Comparison of ENCODE assay signal across 22 cellular contexts in genomic region chr15:70172124-70172523, GRCh38.
A peak's percentile ranks its signal among the peaks of the same experiment; 100 is the strongest.
DNase-seq lines count a peak whose midpoint lies in the region; ATAC-seq and TF ChIP-seq lines count a peak whose summit lies in the region.
"Had no signal": no experiment of that assay in that cellular context is flagged by ENCODE, and none has a peak within 500 bp of the region (broad histone marks: within the 10 kb centered on the region; RNA-seq: fewer than 3 reads in every experiment).

No MANE protein-coding gene starts in this region.

- intact Hi-C loops in Right ventricle myocardium superior (cut with DNase I) (no loop called here), left cardiac atrium (cut with DNase I) (no loop called here)

- H3K4me1 ChIP-seq in trophoblast cell (ENCODE audit: control insufficient read depth in 1 of 2, insufficient read depth in 2 of 2, low read length in 2 of 2): peaks cover 17 to 21% of the 10 kb centered on the region in 2 experiments
- no peaks in the 10 kb centered on the region for H3K4me1 ChIP-seq in Peyer's patch
- H3K4me1 ChIP-seq: BLaER1 treated with 17β-estradiol and CSF1 and Interleukin-3, amounts not matched to agents 10 nM and 100 nM; SJSA1 had no signal

- H3K4me3 Mint-ChIP-seq in stimulated activated memory B cell treated with anti-CD40 and anti-IgM and Interleukin-4, amounts not matched to agents 10 μg/mL and 1 μg/mL and 100 μg/mL, for 72 hours: no peak overlapping the region
- H3K4me3 Mint-ChIP-seq: CD4-positive, alpha-beta T cell had no signal

- no peak overlapping the region for H3K9ac ChIP-seq in trophoblast cell (ENCODE audit: low read length)
- H3K9ac ChIP-seq: BLaER1 treated with 17β-estradiol and CSF1 and Interleukin-3, amounts not matched to agents 10 nM and 100 nM had no signal

- no peaks in the 10 kb centered on the region for H3K27me3 Mint-ChIP-seq in stimulated activated memory B cell treated with anti-CD40 and anti-IgM and Interleukin-4, amounts not matched to agents 10 μg/mL and 1 μg/mL and 100 μg/mL, for 72 hours
- H3K27me3 Mint-ChIP-seq: CD4-positive, alpha-beta T cell had no signal

- WGBS in trophoblast cell (ENCODE audit: extremely low coverage, insufficient coverage, insufficient read length): no CpG with 5 or more reads among the region's 2 CpGs

- DNase-seq in Right ventricle myocardium superior: peak; percentile 10
- DNase-seq in left cardiac atrium: no peak
- peak; percentile 50 for DNase-seq in islet precursor cell
- no peak for DNase-seq in trophoblast cell
- no peak for DNase-seq in Peyer's patch
- DNase-seq in G401 (ENCODE audit: low spot score): no peak
- no peak for DNase-seq in activated CD4-positive, alpha-beta T cell treated with anti-CD3 and anti-CD28 coated beads, Interleukin-2, amount 50 U/mL, for 1 hour
- DNase-seq: AML-193; CD4-positive, alpha-beta T cell; DMS53; HCEC 1CT; KBM-7; MV-4-11; NCI-H1105 treated with DMSO at 0.1 percent for 48 hours; NCI-H146; NCI-H1930; NCI-H2107; NCI-H524 treated with DMSO at 0.1 percent for 48 hours had no signal

- in situ Hi-C loops in G401 (cut with HindIII; ENCODE audit: low sequenced_read_pairs): no loop called here

- no peak overlapping the region for H3K4me2 ChIP-seq in trophoblast cell (ENCODE audit: low read length)
- H3K4me2 ChIP-seq: BLaER1 treated with 17β-estradiol and CSF1 and Interleukin-3, amounts not matched to agents 10 nM and 100 nM had no signal

- peak overlapping the region; percentile 11 for H3K18ac ChIP-seq in trophoblast cell (ENCODE audit: low read length)

- H2BK5ac ChIP-seq in trophoblast cell (ENCODE audit: low read depth, low read length, poor library complexity): peak overlapping the region; percentile 44

- TF ChIP-seq POLR2A in Peyer's patch (IDR thresholded peaks at IDR 0.05): no peak

- H3K14ac ChIP-seq in trophoblast cell (ENCODE audit: low read length): peak overlapping the region; percentile 29

- peak overlapping the region; percentile 79 for H4K91ac ChIP-seq in trophoblast cell (ENCODE audit: low read depth, low read length)

- no peak overlapping the region for H3K23ac ChIP-seq in trophoblast cell (ENCODE audit: low read length)

- H2AFZ ChIP-seq in trophoblast cell (ENCODE audit: insufficient read depth, low read length, poor library complexity): no peak overlapping the region

- TF ChIP-seq CTCF in Peyer's patch (IDR thresholded peaks at IDR 0.05): no peak

- no peaks in the 10 kb centered on the region for H3K9me3 Mint-ChIP-seq in stimulated activated memory B cell treated with anti-CD40 and anti-IgM and Interleukin-4, amounts not matched to agents 10 μg/mL and 1 μg/mL and 100 μg/mL, for 72 hours
- H3K9me3 Mint-ChIP-seq: CD4-positive, alpha-beta T cell had no signal

- peak overlapping the region; percentile 67 for H2BK120ac ChIP-seq in trophoblast cell (ENCODE audit: insufficient read depth, low read length, poor library complexity)

- ATAC-seq in Right ventricle myocardium superior (ENCODE audit: poor library complexity): no peak
- no peak for ATAC-seq in left cardiac atrium
- peak; percentile 8 for ATAC-seq in stimulated activated memory B cell treated with anti-CD40 and anti-IgM and Interleukin-4, amounts not matched to agents 10 μg/mL and 1 μg/mL and 100 μg/mL, for 72 hours
- ATAC-seq: Panc1 had no signal

- peak overlapping the region; percentile 50 for H4K8ac ChIP-seq in trophoblast cell (ENCODE audit: low read depth, low read length)

- H3K4me3 ChIP-seq in trophoblast cell (ENCODE audit: low read depth, low read length) (no peak overlapping the region), Peyer's patch (no peak overlapping the region)
- H3K4me3 ChIP-seq: BLaER1 treated with 17β-estradiol and CSF1 and Interleukin-3, amounts not matched to agents 10 nM and 100 nM; SJSA1 had no signal

- H4K12ac ChIP-seq in trophoblast cell (ENCODE audit: low read depth, low read length): no peak overlapping the region

- no peaks in the 10 kb centered on the region for H3K79me2 ChIP-seq in trophoblast cell (ENCODE audit: control insufficient read depth, insufficient read depth, low read length, poor library complexity)

- H2BK12ac ChIP-seq in trophoblast cell (ENCODE audit: low read length): peak overlapping the region; percentile 25

- no peaks in the 10 kb centered on the region for H3K4me1 Mint-ChIP-seq in stimulated activated memory B cell treated with anti-CD40 and anti-IgM and Interleukin-4, amounts not matched to agents 10 μg/mL and 1 μg/mL and 100 μg/mL, for 72 hours

- no peaks in the 10 kb centered on the region for H3K27me3 ChIP-seq in trophoblast cell (ENCODE audit: insufficient read depth, low read length)
- no peaks in the 10 kb centered on the region for H3K27me3 ChIP-seq in Peyer's patch
- H3K27me3 ChIP-seq: SJSA1 had no signal

- peak overlapping the region; percentile 12 for H3K27ac ChIP-seq in trophoblast cell (ENCODE audit: low read depth, low read length)
- H3K27ac ChIP-seq in Peyer's patch: no peak overlapping the region
- H3K27ac ChIP-seq: BLaER1 treated with 17β-estradiol and CSF1 and Interleukin-3, amounts not matched to agents 10 nM and 100 nM; SJSA1 had no signal

- peaks cover 9% of the 10 kb centered on the region for H3K79me1 ChIP-seq in trophoblast cell (ENCODE audit: low read length)

- H3K36me3 Mint-ChIP-seq in stimulated activated memory B cell treated with anti-CD40 and anti-IgM and Interleukin-4, amounts not matched to agents 10 μg/mL and 1 μg/mL and 100 μg/mL, for 72 hours: no peaks in the 10 kb centered on the region

- H3K27ac Mint-ChIP-seq in stimulated activated memory B cell treated with anti-CD40 and anti-IgM and Interleukin-4, amounts not matched to agents 10 μg/mL and 1 μg/mL and 100 μg/mL, for 72 hours: no peak overlapping the region
- H3K27ac Mint-ChIP-seq: CD4-positive, alpha-beta T cell had no signal

- no peak overlapping the region for H3K4ac ChIP-seq in trophoblast cell (ENCODE audit: low read depth, low read length)

- no peaks in the 10 kb centered on the region for H3K36me3 ChIP-seq in trophoblast cell (ENCODE audit: control insufficient read depth in 1 of 2, insufficient read depth in 2 of 2, low read length in 2 of 2)
- no peaks in the 10 kb centered on the region for H3K36me3 ChIP-seq in Peyer's patch
- H3K36me3 ChIP-seq: BLaER1 treated with 17β-estradiol and CSF1 and Interleukin-3, amounts not matched to agents 10 nM and 100 nM; SJSA1 had no signal

- H2AK5ac ChIP-seq in trophoblast cell (ENCODE audit: low read length): no peak overlapping the region

- H3K9me3 ChIP-seq in trophoblast cell (ENCODE audit: insufficient read depth, low read depth, low read length) (no peaks in the 10 kb centered on the region), Peyer's patch (no peaks in the 10 kb centered on the region)
- H3K9me3 ChIP-seq: BLaER1 treated with 17β-estradiol and CSF1 and Interleukin-3, amounts not matched to agents 10 nM and 100 nM; SJSA1 had no signal

Comparison
In these comparisons a context has a peak if more than half of its experiments do, and no peak if none do; other contexts are left out.
1. DNase-seq: peak in Right ventricle myocardium superior (single experiment) and islet precursor cell (single experiment); none in left cardiac atrium (single experiment), trophoblast cell (0 of 2), Peyer's patch (0 of 3), G401 (single experiment) and activated CD4-positive, alpha-beta T cell treated with anti-CD3 and anti-CD28 coated beads, Interleukin-2, amount 50 U/mL, for 1 hour (single experiment).